In the genomic region with DNA sequence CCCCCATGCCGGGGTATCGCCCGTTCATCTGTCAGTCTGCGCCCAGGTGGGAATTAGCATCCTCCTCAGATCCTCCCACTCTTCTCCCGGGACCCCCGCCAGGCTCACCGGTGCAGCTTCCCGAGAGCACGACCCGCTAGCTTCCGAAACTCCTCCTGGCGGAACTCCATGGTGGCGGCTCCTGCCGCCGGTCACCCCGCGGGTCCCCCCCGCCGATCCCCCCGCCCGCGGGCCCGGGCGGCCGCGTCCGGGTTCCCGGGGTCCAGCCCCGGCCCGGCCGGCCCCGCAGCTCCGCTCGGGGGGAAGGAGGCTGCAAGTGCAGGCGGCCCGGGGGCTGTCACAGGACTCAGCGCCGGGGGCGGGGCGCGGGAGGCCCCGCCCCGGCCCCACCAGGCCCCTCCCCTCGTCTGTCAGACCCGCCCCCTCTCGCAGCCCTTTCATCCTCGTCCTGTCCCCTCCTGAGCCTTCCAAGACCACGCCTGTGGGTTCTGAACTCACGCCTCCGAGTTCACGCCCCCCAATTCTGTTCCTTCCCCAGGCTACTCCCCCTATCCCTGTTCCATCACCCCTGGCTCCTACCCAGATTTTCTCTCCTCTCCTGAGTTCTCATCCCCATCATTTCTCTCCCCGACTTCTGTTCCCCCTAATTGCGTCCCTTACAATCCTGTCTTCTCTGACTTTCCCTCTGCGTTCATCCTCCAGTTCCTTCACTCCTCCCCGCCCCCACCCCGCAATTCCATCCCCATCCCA, we compare ENCODE assay signal across 8 cellular contexts. TPM values are rescaled to one million over a fixed set of nuclear protein-coding genes. Genes with fewer than 3 reads are reported as not detected.
DNase-seq lines count a peak whose midpoint lies in the region; ATAC-seq and TF ChIP-seq lines count a peak whose summit lies in the region.

A gene (minus strand): TSS at position 318 of the 750 bp plus-strand sequence. CDS start 148 bp downstream, at position 170.

- peak within 1 kb of the TSS; percentile 82 for H3K4me3 Mint-ChIP-seq in endothelial cell (ENCODE audit: unreplicated experiment)

- no peaks in the 10 kb centered on the region for H3K9me3 Mint-ChIP-seq in endothelial cell (ENCODE audit: unreplicated experiment)

- H3K36me3 ChIP-seq in osteoblast (ENCODE audit: insufficient read depth, low read length), result no peaks in the 10 kb centered on the region

- H3K4me1 ChIP-seq in osteoblast (ENCODE audit: insufficient read depth, low read length), result peaks cover 10% of the 10 kb centered on the region

- H2AFZ ChIP-seq in osteoblast (ENCODE audit: low read length), result peak within 1 kb of the TSS; percentile 46

- DNase-seq in AG10803 (ENCODE audit: low read depth), result no peak
- peak; percentile 84 for DNase-seq in HEK293T (ENCODE audit: extremely low spot score)
- DNase-seq in T-helper 9 cell, result peak; percentile 40
- peak; percentile 43 for DNase-seq in endothelial cell (ENCODE audit: low spot score)
- DNase-seq in osteoblast (ENCODE audit: insufficient read length, low spot score, missing footprints), result peak; percentile 93

- peaks cover 11% of the 10 kb centered on the region for H3K36me3 Mint-ChIP-seq in endothelial cell (ENCODE audit: low read depth, unreplicated experiment)

- ATAC-seq in GM18907 (IDR thresholded peaks at IDR 0.05; ENCODE audit: unreplicated experiment), result no peak
- no peak for ATAC-seq in GM18909 (IDR thresholded peaks at IDR 0.05; ENCODE audit: poor library complexity, unreplicated experiment)
- no peak for ATAC-seq in GM19324 (IDR thresholded peaks at IDR 0.05; ENCODE audit: low FRiP score, unreplicated experiment)

- H3K4me1 Mint-ChIP-seq in endothelial cell (ENCODE audit: unreplicated experiment), result peaks cover 14% of the 10 kb centered on the region

- H3K4me2 ChIP-seq in osteoblast (ENCODE audit: insufficient read depth, low read length), result peak within 1 kb of the TSS; percentile 94

- TF ChIP-seq CTCF in AG10803 (conservative IDR thresholded peaks at IDR 0.05; ENCODE audit: low read length), result no peak
- no peak for TF ChIP-seq CTCF in endothelial cell (IDR thresholded peaks at IDR 0.05; ENCODE audit: unreplicated experiment)
- no peak for TF ChIP-seq CTCF in osteoblast (IDR thresholded peaks at IDR 0.05; ENCODE audit: extremely low read depth, low read depth, low read length)

- no peak within 1 kb of the TSS for H3K27ac Mint-ChIP-seq in endothelial cell (ENCODE audit: unreplicated experiment)

- no peaks in the 10 kb centered on the region for H4K20me1 ChIP-seq in osteoblast (ENCODE audit: insufficient read depth, low read length)

- POLR2A ChIA-PET in HEK293T (lab: Yijun Ruan, JAX), result interaction anchor here (1.1 to 3.1 kb wide), 5 partner anchors 10 to 235 kb away, joined by 3 to 20 read pairs (median 6); a partner anchor contains a TSS

- no peak within 1 kb of the TSS for H3K27ac ChIP-seq in osteoblast (ENCODE audit: low read depth, low read length)

- H3K79me2 ChIP-seq in osteoblast (ENCODE audit: insufficient read depth, low read length), result no peaks in the 10 kb centered on the region

- H3K27me3 ChIP-seq in osteoblast (ENCODE audit: insufficient read depth, low read length), result peaks cover 57% of the 10 kb centered on the region

- CTCF ChIA-PET in HEK293T (lab: Yijun Ruan, JAX), result interaction anchor here (0.8 to 1.0 kb wide), 2 partner anchors 50 to 216 kb away, joined by 3 to 4 read pairs; no protein-coding TSS in a partner anchor

- no peaks in the 10 kb centered on the region for H3K9me3 ChIP-seq in osteoblast (ENCODE audit: low read depth, low read length)

- H3K27me3 Mint-ChIP-seq in endothelial cell (ENCODE audit: unreplicated experiment), result peaks cover 52% of the 10 kb centered on the region

- H3K4me3 ChIP-seq in AG10803 (ENCODE audit: low read length) (peak within 1 kb of the TSS; percentile 77), osteoblast (ENCODE audit: insufficient read depth, low read length) (peak within 1 kb of the TSS; percentile 76)

TF ChIP-seq in HEK293T, 16 proteins besides CTCF, POLR2A, EP300 and RAD21:
- no peak for TF ChIP-seq HDGF (IDR thresholded peaks at IDR 0.05; ENCODE audit: borderline replicate concordance)
- TF ChIP-seq FOXK2 (IDR thresholded peaks at IDR 0.05), result no peak
- no peak for TF ChIP-seq FOXM1 (IDR thresholded peaks at IDR 0.05; ENCODE audit: borderline replicate concordance)
- TF ChIP-seq TARDBP (IDR thresholded peaks at IDR 0.05), result no peak
- TF ChIP-seq, protein P1, sequence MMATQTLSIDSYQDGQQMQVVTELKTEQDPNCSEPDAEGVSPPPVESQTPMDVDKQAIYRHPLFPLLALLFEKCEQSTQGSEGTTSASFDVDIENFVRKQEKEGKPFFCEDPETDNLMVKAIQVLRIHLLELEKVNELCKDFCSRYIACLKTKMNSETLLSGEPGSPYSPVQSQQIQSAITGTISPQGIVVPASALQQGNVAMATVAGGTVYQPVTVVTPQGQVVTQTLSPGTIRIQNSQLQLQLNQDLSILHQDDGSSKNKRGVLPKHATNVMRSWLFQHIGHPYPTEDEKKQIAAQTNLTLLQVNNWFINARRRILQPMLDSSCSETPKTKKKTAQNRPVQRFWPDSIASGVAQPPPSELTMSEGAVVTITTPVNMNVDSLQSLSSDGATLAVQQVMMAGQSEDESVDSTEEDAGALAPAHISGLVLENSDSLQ (IDR thresholded peaks at IDR 0.05), result no peak
- no peak for TF ChIP-seq L3MBTL2 (conservative IDR thresholded peaks at IDR 0.05)
- TF ChIP-seq ZNF384 (IDR thresholded peaks at IDR 0.05), result no peak

RNA-seq across cellular contexts. Expression of the gene that starts here (rescaled TPM):
- total RNA-seq in endothelial cell (ENCODE audit: unreplicated experiment) (0.92 TPM), osteoblast (under 0.01 TPM in 2 replicates)

Comparison
In these comparisons a context has a peak if more than half of its experiments do, and no peak if none do; other contexts are left out.
1. Peak in DNase-seq in endothelial cell; RNA of the gene not detected or under 1 TPM.
2. Peak in DNase-seq, H3K4me3 ChIP-seq and H3K4me2 ChIP-seq in osteoblast; RNA of the gene not detected or under 1 TPM.